ENCODE assay signal across 22 cellular contexts in genomic region chr10:82278401-82279182, GRCh38.
DNase-seq lines count a peak whose midpoint lies in the region; ATAC-seq and TF ChIP-seq lines count a peak whose summit lies in the region.
"Had no signal": no experiment of that assay in that cellular context is flagged by ENCODE, and none has a peak within 500 bp of the region (broad histone marks: within the 10 kb centered on the region; RNA-seq: fewer than 3 reads in every experiment).

No MANE protein-coding gene starts in this region.

- no peaks in the 10 kb centered on the region for H3K27me3 ChIP-seq in hepatocyte
- H3K27me3 ChIP-seq: heart left ventricle, testis had no signal

- H2AFZ ChIP-seq in hepatocyte, result no peak overlapping the region

- intact Hi-C loops in Right ventricle myocardium superior (cut with DNase I), result no loop called here

- H3K4me2 ChIP-seq in hepatocyte, result peak overlapping the region; percentile 55

- H3K79me2 ChIP-seq in hepatocyte, result no peaks in the 10 kb centered on the region

- H3K9me2 ChIP-seq in hepatocyte (replicated peaks; ENCODE audit: insufficient read depth), result no peaks in the 10 kb centered on the region

- DNase-seq in DMS53 (lab: John Stamatoyannopoulos, UW) (peak; percentile 61), hepatocyte (ENCODE audit: low spot score) (no peak), MV-4-11 (lab: John Stamatoyannopoulos, UW) (no peak), Right ventricle myocardium superior (no peak), HT-29 (ENCODE audit: low spot score) (no peak), NCI-H2029 treated with DMSO at 0.1 percent for 48 hours (lab: John Stamatoyannopoulos, UW) (no peak)
- DNase-seq: activated CD4-positive, alpha-beta T cell treated with anti-CD3 and anti-CD28 coated beads for 48 hours; activated naive CD8-positive, alpha-beta T cell treated with anti-CD3 and anti-CD28 coated beads, Interleukin-2, amount 50 U/mL, for 24 hours; CD8-positive, alpha-beta T cell; heart left ventricle; Karpas-422; NCI-H1105 treated with DMSO at 0.1 percent for 48 hours; NCI-H2171; SIG-M5; T-cell; testis had no signal

- peak; percentile 83 for ATAC-seq in GM18868 (IDR thresholded peaks at IDR 0.05; ENCODE audit: unreplicated experiment)
- ATAC-seq in HG03066 (IDR thresholded peaks at IDR 0.05; ENCODE audit: low read depth, unreplicated experiment), result peak; percentile 72
- no peak for ATAC-seq in Right ventricle myocardium superior (ENCODE audit: poor library complexity)
- ATAC-seq: activated naive CD8-positive, alpha-beta T cell treated with anti-CD3 and anti-CD28 coated beads, Interleukin-2, amount 50 U/mL, for 24 hours; activated T-helper 17 cell treated with anti-CD3 and anti-CD28 coated beads, Interleukin-2, amount 50 U/mL, for 72 hours; CD8-positive, alpha-beta T cell; heart left ventricle; stimulated activated memory B cell treated with anti-CD40 and anti-IgM and Interleukin-4, amounts not matched to agents 10 μg/mL and 1 μg/mL and 100 μg/mL, for 72 hours; T-cell had no signal

- WGBS in hepatocyte (ENCODE audit: low lambda C conversion rate, missing lambda C conversion rate), result 59% methylated on average over 10 of the region's 10 CpGs

- peak overlapping the region; percentile 6 for H3K27ac ChIP-seq in hepatocyte
- H3K27ac ChIP-seq: coronary artery, heart left ventricle, prostate gland, testis had no signal

- H3K9me3 ChIP-seq in hepatocyte (ENCODE audit: low read depth), result no peaks in the 10 kb centered on the region
- H3K9me3 ChIP-seq: heart left ventricle, prostate gland, testis had no signal

- no peaks in the 10 kb centered on the region for H3K4me1 ChIP-seq in hepatocyte (ENCODE audit: insufficient read depth)
- H3K4me1 ChIP-seq: heart left ventricle, prostate gland, testis had no signal

- no peaks in the 10 kb centered on the region for H3K36me3 ChIP-seq in hepatocyte (replicated peaks; ENCODE audit: insufficient read depth, low read depth)
- H3K36me3 ChIP-seq: heart left ventricle, prostate gland had no signal

- H4K20me1 ChIP-seq in hepatocyte (ENCODE audit: insufficient read depth, poor library complexity, severe bottlenecking), result no peaks in the 10 kb centered on the region

- H3K4me3 ChIP-seq in hepatocyte, result no peak overlapping the region
- H3K4me3 ChIP-seq: coronary artery, heart left ventricle, prostate gland, testis had no signal

- TF ChIP-seq CTCF in hepatocyte (IDR thresholded peaks at IDR 0.05; ENCODE audit: poor library complexity), result no peak
